Comparison of ENCODE assay signal across 12 cellular contexts in the genomic region with DNA sequence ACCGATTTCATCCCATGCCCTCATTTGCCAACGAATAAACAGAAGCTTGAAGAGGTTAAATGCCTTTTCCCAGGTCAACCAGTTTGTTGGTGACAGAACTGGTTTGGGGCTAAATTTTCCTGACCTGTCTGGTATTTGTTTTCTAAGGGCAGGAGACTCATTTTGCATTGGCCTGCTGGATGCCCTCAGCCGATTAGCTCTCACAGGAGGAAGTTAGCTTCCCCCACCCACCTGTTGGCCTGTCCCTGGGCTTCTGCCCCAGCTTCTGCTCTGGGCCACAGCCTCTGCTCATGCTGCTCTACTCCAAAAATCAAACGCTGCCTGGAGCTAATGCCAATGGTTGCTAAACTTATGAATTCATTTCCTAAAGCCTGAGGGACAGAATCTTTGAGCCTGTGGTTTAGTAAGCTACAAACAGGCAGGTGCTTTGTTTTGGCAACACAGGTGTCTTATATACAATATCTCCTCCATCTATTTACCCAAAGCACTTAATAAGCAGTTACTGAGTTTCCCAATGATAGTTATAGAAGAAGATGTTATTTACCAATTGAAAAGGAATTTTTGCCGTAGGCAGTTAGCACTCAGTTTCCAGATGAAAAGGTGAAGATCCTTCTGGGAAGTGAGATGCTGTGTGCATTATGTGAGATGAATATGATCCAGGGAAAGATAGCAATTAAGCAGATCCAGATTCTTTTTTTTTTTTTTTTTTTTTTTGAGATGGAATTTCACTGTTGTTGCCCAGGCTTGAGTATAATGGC.
DNase-seq lines count a peak whose midpoint lies in the region; ATAC-seq and TF ChIP-seq lines count a peak whose summit lies in the region.
"Had no signal": no experiment of that assay in that cellular context is flagged by ENCODE, and none has a peak within 500 bp of the region (broad histone marks: within the 10 kb centered on the region; RNA-seq: fewer than 3 reads in every experiment).

No MANE protein-coding gene starts in this region.

- no peaks in the 10 kb centered on the region for H4K20me1 ChIP-seq in PC-9 (ENCODE audit: insufficient read depth)

- in situ Hi-C loops in brain microvascular endothelial cell (cut with HindIII; ENCODE audit: low pct_ligation_motif_present, low sequenced_read_pairs): no loop called here

- CTCF ChIA-PET in PC-9 (lab: Charles Lee): interaction anchor here (1.0 kb wide), 1 partner anchor 794 kb away, joined by 3 read pairs; no protein-coding TSS in a partner anchor

- H3K4me1 ChIP-seq in PC-9 (replicated peaks; ENCODE audit: insufficient read depth): peaks cover 50% of the 10 kb centered on the region
- H3K4me1 ChIP-seq: SJSA1 had no signal

- no TSS peak for BruUV-seq in PC-9 (replicated peaks; lab: Mats Ljungman, UMichigan)

- peak; percentile 24 for ATAC-seq in left colon
- no peak for ATAC-seq in HG03045 (IDR thresholded peaks at IDR 0.05; ENCODE audit: unreplicated experiment)
- ATAC-seq in HG03520 (IDR thresholded peaks at IDR 0.05; ENCODE audit: unreplicated experiment): no peak

- peak overlapping the region; percentile 59 for H3K27ac ChIP-seq in PC-9
- no peak overlapping the region for H3K27ac ChIP-seq in brain microvascular endothelial cell
- H3K27ac ChIP-seq: SJSA1 had no signal

- intact Hi-C loops in PC-9 (cut with micrococcal nuclease; ENCODE audit: unreplicated experiment) (loop anchor here (2.0 to 10.0 kb wide), 2 partner anchors 148 to 304 kb away; no protein-coding TSS in a partner anchor), left colon (cut with DNase I, micrococcal nuclease) (no loop called here)

- H3K9me3 ChIP-seq in PC-9 (ENCODE audit: insufficient read depth, low read depth): no peaks in the 10 kb centered on the region
- H3K9me3 ChIP-seq: SJSA1, tibial nerve had no signal

- no peaks in the 10 kb centered on the region for H3K9me2 ChIP-seq in PC-9 (ENCODE audit: insufficient read depth)

- H3K4me2 ChIP-seq in PC-9: peak overlapping the region; percentile 68

- POLR2A ChIA-PET in PC-9 (lab: Charles Lee; ENCODE audit: unreplicated experiment): no interaction called here

- H3K36me3 ChIP-seq in PC-9 (ENCODE audit: low read depth): no peaks in the 10 kb centered on the region
- H3K36me3 ChIP-seq in brain microvascular endothelial cell (replicated peaks): no peaks in the 10 kb centered on the region
- H3K36me3 ChIP-seq: SJSA1, tibial nerve had no signal

- peak; percentile 91 for DNase-seq in ELF-1 (ENCODE audit: low read depth, low spot score)
- peak in 2 of 3 experiments; percentile 63 to 86 for DNase-seq in NCI-H1417 (lab: John Stamatoyannopoulos, UW)
- DNase-seq in PC-9: peak; percentile 51 to 100
- no peak for DNase-seq in left colon
- no peak for DNase-seq in brain microvascular endothelial cell
- DNase-seq in D341Med (ENCODE audit: low spot score): no peak
- DNase-seq: NCI-H226 had no signal

- no peaks in the 10 kb centered on the region for H3K79me2 ChIP-seq in PC-9 (ENCODE audit: low read depth)

- TF ChIP-seq CTCF in PC-9 (conservative IDR thresholded peaks at IDR 0.05) (no peak), brain microvascular endothelial cell (IDR thresholded peaks at IDR 0.05; ENCODE audit: low read depth, low read length, missing control alignments) (no peak)

- no peak overlapping the region for H3K4me3 ChIP-seq in PC-9
- no peak overlapping the region for H3K4me3 ChIP-seq in brain microvascular endothelial cell (ENCODE audit: low read depth, low read length)
- H3K4me3 ChIP-seq: SJSA1, tibial nerve had no signal

- H3F3A ChIP-seq in PC-9 (ENCODE audit: insufficient read depth, low read depth): peaks cover 25% of the 10 kb centered on the region

- H3K27me3 ChIP-seq in PC-9 (ENCODE audit: insufficient read depth, low read depth) (no peaks in the 10 kb centered on the region), brain microvascular endothelial cell (replicated peaks) (no peaks in the 10 kb centered on the region)
- H3K27me3 ChIP-seq: dorsolateral prefrontal cortex, SJSA1, tibial nerve had no signal

- H2AFZ ChIP-seq in PC-9: no peak overlapping the region

Comparison
In these comparisons a context has a peak if more than half of its experiments do, and no peak if none do; other contexts are left out.
1. DNase-seq: peak in ELF-1 (single experiment), NCI-H1417 (2 of 3) and PC-9 (2 of 2); none in left colon (0 of 2), brain microvascular endothelial cell (single experiment) and D341Med (single experiment).